Comparison of ENCODE assay signal across 8 cellular contexts in genomic region chr1:27891196-27891889, GRCh38. TPM values are rescaled to one million over a fixed set of nuclear protein-coding genes. Genes with fewer than 3 reads are reported as not detected.
DNase-seq lines count a peak whose midpoint lies in the region; ATAC-seq lines count a peak whose summit lies in the region.

No MANE protein-coding gene starts in this region.

- peak overlapping the region; percentile 2 to 66 for H3K4me3 Mint-ChIP-seq in effector memory CD8-positive, alpha-beta T cell

- peak overlapping the region; percentile 91 to 98 for H3K27ac Mint-ChIP-seq in effector memory CD8-positive, alpha-beta T cell

- peaks cover 22 to 44% of the 10 kb centered on the region in 2 donors for H3K4me1 Mint-ChIP-seq in effector memory CD8-positive, alpha-beta T cell (ENCODE audit: low read depth in 2 of 2)

- H3K36me3 Mint-ChIP-seq in effector memory CD8-positive, alpha-beta T cell (ENCODE audit: insufficient read depth), result peaks cover 53% of the 10 kb centered on the region

- peak; percentile 48 for ATAC-seq in effector memory CD8-positive, alpha-beta T cell (replicated peaks)
- no peak for ATAC-seq in HG03469 (IDR thresholded peaks at IDR 0.05; ENCODE audit: unreplicated experiment)

- no peaks in the 10 kb centered on the region for H3K9me3 Mint-ChIP-seq in effector memory CD8-positive, alpha-beta T cell

- peak; percentile 16 for DNase-seq in activated T-cell treated with anti-CD3 and anti-CD28 coated beads for 1 hour (ENCODE audit: low read depth)
- no peak for DNase-seq in activated T-cell treated with anti-CD3 and anti-CD28 coated beads, Interleukin-2, amount 50 U/mL, for 1 hour
- DNase-seq in NOMO-1 treated with DMSO at 0.1 percent for 48 hours (lab: John Stamatoyannopoulos, UW; ENCODE audit: unreplicated experiment), result peak; percentile 79
- peak in 1 of 3 experiments; percentile 50 for DNase-seq in effector memory CD8-positive, alpha-beta T cell
- DNase-seq in NK-92 treated with Interleukin-12 subunit alpha and Interleukin-12 subunit beta, amount 100 ng/mL, for 24 hours (lab: John Stamatoyannopoulos, UW), result no peak
- no peak for DNase-seq in NCI-H1105 (lab: John Stamatoyannopoulos, UW)

- no peaks in the 10 kb centered on the region for H3K27me3 Mint-ChIP-seq in effector memory CD8-positive, alpha-beta T cell

- H3K27ac ChIP-seq in temporal lobe (ENCODE audit: low read depth, low read length), result peak overlapping the region; percentile 54

RNA-seq across cellular contexts. Expression of gene THEMIS2, which starts 19.0 kb away (rescaled TPM):
- 3.7 TPM for total RNA-seq in temporal lobe

RNA-seq across cellular contexts. Expression of gene RPA2, which starts 23.0 kb away (rescaled TPM):
- total RNA-seq in temporal lobe, result 50.2 TPM

RNA-seq across cellular contexts. Expression of gene SMPDL3B, which starts 43.5 kb away (rescaled TPM):
- total RNA-seq in temporal lobe, result 0.25 TPM

Comparison
In these comparisons a context has a peak if more than half of its experiments do, and no peak if none do; other contexts are left out.
1. DNase-seq: peak in activated T-cell treated with anti-CD3 and anti-CD28 coated beads for 1 hour (single experiment) and NOMO-1 treated with DMSO at 0.1 percent for 48 hours (single experiment); none in activated T-cell treated with anti-CD3 and anti-CD28 coated beads, Interleukin-2, amount 50 U/mL, for 1 hour (single experiment), NK-92 treated with Interleukin-12 subunit alpha and Interleukin-12 subunit beta, amount 100 ng/mL, for 24 hours (single experiment) and NCI-H1105 (single experiment).